Comparison of ENCODE assay signal across 21 cellular contexts in the genomic region with DNA sequence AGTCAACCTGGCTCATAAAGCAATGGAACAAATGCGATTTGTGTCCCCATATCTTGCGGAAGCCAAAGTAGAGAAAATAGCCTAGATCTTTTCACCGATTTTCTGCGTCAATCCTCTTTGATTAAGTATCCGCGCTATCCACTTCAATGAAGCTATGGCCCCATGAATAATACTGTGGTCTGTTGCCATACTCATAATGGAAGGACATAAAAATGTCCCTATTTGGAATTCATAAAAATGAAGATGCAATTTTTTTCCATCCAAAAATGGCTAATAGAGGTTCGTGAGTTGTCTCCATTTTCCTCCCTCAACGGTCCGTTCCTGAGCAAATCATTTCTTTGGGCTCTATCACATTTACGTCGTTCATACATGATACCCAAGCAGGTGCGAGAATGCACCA. TPM values are rescaled to one million over a fixed set of nuclear protein-coding genes. Genes with fewer than 3 reads are reported as not detected.
A peak's percentile ranks its signal among the peaks of the same experiment; 100 is the strongest.
DNase-seq lines count a peak whose midpoint lies in the region; ATAC-seq and TF ChIP-seq lines count a peak whose summit lies in the region.
"Had no signal": no experiment of that assay in that cellular context is flagged by ENCODE, and none has a peak within 500 bp of the region (broad histone marks: within the 10 kb centered on the region; RNA-seq: fewer than 3 reads in every experiment).

No MANE protein-coding gene starts in this region.

- no peaks in the 10 kb centered on the region for H3K9me1 ChIP-seq in IMR-90 (ENCODE audit: insufficient read depth, low read length)

- peak overlapping the region; percentile 100; the same call in 1 of the 2 replicates for H3K18ac ChIP-seq in IMR-90 (ENCODE audit: low read depth, low read length)

- H3K27me3 ChIP-seq in IMR-90 (ENCODE audit: control insufficient read depth, insufficient read depth, low read length) (no peaks in the 10 kb centered on the region), endodermal cell (ENCODE audit: control insufficient read depth, insufficient read depth, low read length, poor library complexity, severe bottlenecking) (no peaks in the 10 kb centered on the region)

- no peak overlapping the region; the same call in 1 of the 2 replicates for H3K27ac ChIP-seq in IMR-90 (ENCODE audit: insufficient read depth, low read length)
- no peak overlapping the region for H3K27ac ChIP-seq in endodermal cell (ENCODE audit: low read depth, low read length)

- H3K4ac ChIP-seq in IMR-90 (ENCODE audit: low read depth, low read length), result peak overlapping the region; percentile 54; the same call in 1 of the 2 replicates

- intact Hi-C loops in activated CD4-positive, alpha-beta memory T cell treated with anti-CD3 and anti-CD28 coated beads for 36 hours (cut with micrococcal nuclease), result no loop called here
- intact Hi-C loops in IMR-90 (cut with micrococcal nuclease), result no loop called here

- H4K5ac ChIP-seq in IMR-90 (ENCODE audit: low read depth, low read length), result peak overlapping the region; percentile 91

- H3K4me1 Mint-ChIP-seq in activated CD4-positive, alpha-beta memory T cell treated with anti-CD3 and anti-CD28 coated beads, Interleukin-2, amount 10 ng/mL, durations not matched to agents 7 days and 5 days, result peaks cover 46% of the 10 kb centered on the region
- H3K4me1 Mint-ChIP-seq in activated CD4-positive, alpha-beta memory T cell treated with anti-CD3 and anti-CD28 coated beads for 36 hours (ENCODE audit: low read depth), result peaks cover 4% of the 10 kb centered on the region
- H3K4me1 Mint-ChIP-seq in endodermal cell, result no peaks in the 10 kb centered on the region
- peaks cover 0 to 3% of the 10 kb centered on the region in 2 donors for H3K4me1 Mint-ChIP-seq in stimulated activated naive B cell treated with anti-CD40 and anti-IgM and Interleukin-4, amounts not matched to agents 10 μg/mL and 1 μg/mL and 100 μg/mL, for 72 hours
- H3K4me1 Mint-ChIP-seq in activated T-helper 17 cell treated with anti-CD3 and anti-CD28 coated beads, Interleukin-2, amount 50 U/mL, for 72 hours, result peaks cover 6% of the 10 kb centered on the region
- no peaks in the 10 kb centered on the region for H3K4me1 Mint-ChIP-seq in glutamatergic neuron (ENCODE audit: low read depth, unreplicated experiment)

- no peak overlapping the region for H3K23ac ChIP-seq in IMR-90 (ENCODE audit: low read depth, low read length)

- H4K20me1 ChIP-seq in IMR-90 (ENCODE audit: insufficient read depth, low read length), result no peaks in the 10 kb centered on the region

- H4K91ac ChIP-seq in IMR-90 (ENCODE audit: insufficient read depth, low read depth, low read length), result no peak overlapping the region

- WGBS in IMR-90 (ENCODE audit: extremely low coverage in 2 of 2, insufficient read length in 1 of 2), 2 experiments, result 91% methylated on average over 6 of the region's 12 CpGs; no CpG with 5 or more reads in 1 of the 2 experiments
- 88 to 95% methylated on average over 12 of the region's 12 CpGs for WGBS in endodermal cell (ENCODE audit: insufficient coverage in 1 of 2, insufficient read length in 1 of 2), 2 experiments

- no peaks in the 10 kb centered on the region for H3K36me3 ChIP-seq in IMR-90 (ENCODE audit: control insufficient read depth, insufficient read depth, low read length)
- H3K36me3 ChIP-seq in endodermal cell (ENCODE audit: control insufficient read depth, insufficient read depth, low read length), result no peaks in the 10 kb centered on the region

- H3K4me2 ChIP-seq in IMR-90 (ENCODE audit: low read depth, low read length), result no peak overlapping the region

- H3K79me1 ChIP-seq in IMR-90 (ENCODE audit: low read depth in 1 of 2, low read length in 2 of 2), result no peaks in the 10 kb centered on the region

- no peak overlapping the region for H3K56ac ChIP-seq in IMR-90 (ENCODE audit: extremely low read depth, insufficient read depth, low read length)

- no peaks in the 10 kb centered on the region; the same call in none of the 2 replicates for H3K4me1 ChIP-seq in IMR-90 (ENCODE audit: control insufficient read depth, insufficient read depth, low read length)
- no peaks in the 10 kb centered on the region for H3K4me1 ChIP-seq in endodermal cell (ENCODE audit: control insufficient read depth, insufficient read depth, low read length)

- peak overlapping the region; percentile 99 for H2BK120ac ChIP-seq in IMR-90 (ENCODE audit: low read depth, low read length)

- peak overlapping the region; percentile 35; the same call in 1 of the 2 replicates for H2AK5ac ChIP-seq in IMR-90 (ENCODE audit: low read depth, low read length)

- no peak overlapping the region for H3K4me3 Mint-ChIP-seq in activated CD4-positive, alpha-beta memory T cell treated with anti-CD3 and anti-CD28 coated beads, Interleukin-2, amount 10 ng/mL, durations not matched to agents 7 days and 5 days
- H3K4me3 Mint-ChIP-seq in activated CD4-positive, alpha-beta memory T cell treated with anti-CD3 and anti-CD28 coated beads for 36 hours, result no peak overlapping the region
- no peak overlapping the region for H3K4me3 Mint-ChIP-seq in endodermal cell
- H3K4me3 Mint-ChIP-seq in stimulated activated naive B cell treated with anti-CD40 and anti-IgM and Interleukin-4, amounts not matched to agents 10 μg/mL and 1 μg/mL and 100 μg/mL, for 72 hours, result no peak overlapping the region
- no peak overlapping the region for H3K4me3 Mint-ChIP-seq in activated T-helper 17 cell treated with anti-CD3 and anti-CD28 coated beads, Interleukin-2, amount 50 U/mL, for 72 hours
- no peak overlapping the region for H3K4me3 Mint-ChIP-seq in glutamatergic neuron (ENCODE audit: unreplicated experiment)

- DNase-seq in activated CD4-positive, alpha-beta memory T cell treated with anti-CD3 and anti-CD28 coated beads, Interleukin-2, amount 10 ng/mL, durations not matched to agents 7 days and 5 days, result no peak
- DNase-seq in activated CD4-positive, alpha-beta memory T cell treated with anti-CD3 and anti-CD28 coated beads for 36 hours, result no peak
- DNase-seq in IMR-90 (no peak), endodermal cell (no peak), DMS79 treated with DMSO at 0.1 percent for 48 hours (lab: John Stamatoyannopoulos, UW) (no peak), glutamatergic neuron (no peak)
- DNase-seq in stimulated activated naive B cell treated with anti-CD40 and anti-IgM and Interleukin-4, amounts not matched to agents 10 μg/mL and 1 μg/mL and 100 μg/mL, for 72 hours, result no peak
- DNase-seq: 8988T, Caco-2, GDM1, KG1, NCI-H1417, NCI-H187, NCI-H2107, NCI-H2227 treated with DMSO at 0.1 percent for 48 hours, NCI-H510A treated with DMSO at 0.1 percent for 48 hours, NCI-H82 had no signal

- no peak for TF ChIP-seq RAD21 in IMR-90 (IDR thresholded peaks at IDR 0.05; ENCODE audit: low read length)

- H2BK5ac ChIP-seq in IMR-90 (ENCODE audit: low read depth, low read length, poor library complexity, severe bottlenecking), result no peak overlapping the region

- no peak overlapping the region for H2AK9ac ChIP-seq in IMR-90 (replicated peaks; ENCODE audit: low read depth, low read length, poor library complexity)

- no peak overlapping the region for H2BK15ac ChIP-seq in IMR-90 (ENCODE audit: low read depth, low read length)

- ATAC-seq in IMR-90 (ENCODE audit: low read depth), result no peak
- ATAC-seq in stimulated activated naive B cell treated with anti-CD40 and anti-IgM and Interleukin-4, amounts not matched to agents 10 μg/mL and 1 μg/mL and 100 μg/mL, for 72 hours (replicated peaks), result no peak
- no peak for ATAC-seq in activated T-helper 17 cell treated with anti-CD3 and anti-CD28 coated beads, Interleukin-2, amount 50 U/mL, for 72 hours (replicated peaks)
- ATAC-seq: HCT116, HepG2 had no signal

- no TSS peak for BruUV-seq in IMR-90 (replicated peaks; lab: Mats Ljungman, UMichigan)

- H3K9ac ChIP-seq in IMR-90 (ENCODE audit: low read depth, low read length) (no peak overlapping the region), endodermal cell (ENCODE audit: extremely low read depth, low read length, poor library complexity, severe bottlenecking) (no peak overlapping the region)

- TF ChIP-seq CTCF in IMR-90 (conservative IDR thresholded peaks at IDR 0.05; ENCODE audit: low read depth, low read length) (no peak), endodermal cell (conservative IDR thresholded peaks at IDR 0.05) (no peak), glutamatergic neuron (IDR thresholded peaks at IDR 0.05; ENCODE audit: partially characterized antibody, unreplicated experiment) (no peak)

- no peak for TF ChIP-seq POLR2A in IMR-90 (IDR thresholded peaks at IDR 0.05; ENCODE audit: low read depth, low read length)

- H3K9me3 Mint-ChIP-seq in activated CD4-positive, alpha-beta memory T cell treated with anti-CD3 and anti-CD28 coated beads, Interleukin-2, amount 10 ng/mL, durations not matched to agents 7 days and 5 days, result peaks cover 11% of the 10 kb centered on the region
- H3K9me3 Mint-ChIP-seq in activated CD4-positive, alpha-beta memory T cell treated with anti-CD3 and anti-CD28 coated beads for 36 hours, result peaks cover 4% of the 10 kb centered on the region
- H3K9me3 Mint-ChIP-seq in endodermal cell (peaks cover 6% of the 10 kb centered on the region), glutamatergic neuron (ENCODE audit: unreplicated experiment) (no peaks in the 10 kb centered on the region)
- H3K9me3 Mint-ChIP-seq in stimulated activated naive B cell treated with anti-CD40 and anti-IgM and Interleukin-4, amounts not matched to agents 10 μg/mL and 1 μg/mL and 100 μg/mL, for 72 hours, result no peaks in the 10 kb centered on the region
- no peaks in the 10 kb centered on the region for H3K9me3 Mint-ChIP-seq in activated T-helper 17 cell treated with anti-CD3 and anti-CD28 coated beads, Interleukin-2, amount 50 U/mL, for 72 hours

- dilution Hi-C loops in IMR-90 (cut with HindIII; ENCODE audit: low sequenced_read_pairs, unreplicated experiment), result no loop called here

- peaks cover 6% of the 10 kb centered on the region for H3K36me3 Mint-ChIP-seq in activated CD4-positive, alpha-beta memory T cell treated with anti-CD3 and anti-CD28 coated beads, Interleukin-2, amount 10 ng/mL, durations not matched to agents 7 days and 5 days (ENCODE audit: low read depth)
- H3K36me3 Mint-ChIP-seq in activated CD4-positive, alpha-beta memory T cell treated with anti-CD3 and anti-CD28 coated beads for 36 hours, result no peaks in the 10 kb centered on the region
- H3K36me3 Mint-ChIP-seq in endodermal cell (ENCODE audit: low read depth) (no peaks in the 10 kb centered on the region), glutamatergic neuron (ENCODE audit: unreplicated experiment) (no peaks in the 10 kb centered on the region)
- H3K36me3 Mint-ChIP-seq in stimulated activated naive B cell treated with anti-CD40 and anti-IgM and Interleukin-4, amounts not matched to agents 10 μg/mL and 1 μg/mL and 100 μg/mL, for 72 hours, result peaks cover 0 to 2% of the 10 kb centered on the region in 2 donors
- H3K36me3 Mint-ChIP-seq in activated T-helper 17 cell treated with anti-CD3 and anti-CD28 coated beads, Interleukin-2, amount 50 U/mL, for 72 hours (ENCODE audit: low read depth), result no peaks in the 10 kb centered on the region
- H3K36me3 Mint-ChIP-seq: CD4-positive, CD25-positive, alpha-beta regulatory T cell had no signal

- H2BK20ac ChIP-seq in IMR-90 (ENCODE audit: low read depth, low read length), result peak overlapping the region; percentile 99; the same call in 1 of the 2 replicates

- H3K4me3 ChIP-seq in IMR-90 (ENCODE audit: insufficient read depth, low read depth, low read length), result no peak overlapping the region
- no peak overlapping the region for H3K4me3 ChIP-seq in endodermal cell (ENCODE audit: low read length)

- peak overlapping the region in 1 of 2 experiments; percentile 35; a peak in 1 of 4 replicates for H4K8ac ChIP-seq in IMR-90 (ENCODE audit: low read depth in 2 of 2, low read length in 2 of 2)

- POLR2A ChIA-PET in activated CD4-positive, alpha-beta memory T cell treated with anti-CD3 and anti-CD28 coated beads, Interleukin-2, amount 10 ng/mL, durations not matched to agents 7 days and 5 days (lab: Charles Lee), result interaction anchor here (1.0 to 1.2 kb wide), 3 partner anchors 26 to 130 kb away, joined by 3 to 8 read pairs (median 8); partner anchors contain the start of gene ADCY9
- POLR2A ChIA-PET in activated CD4-positive, alpha-beta memory T cell treated with anti-CD3 and anti-CD28 coated beads for 36 hours (lab: Charles Lee), result no interaction called here
- POLR2A ChIA-PET in IMR-90 (lab: Charles Lee; ENCODE audit: unreplicated experiment), result no interaction called here

- no peak overlapping the region for H2AFZ ChIP-seq in IMR-90 (replicated peaks; ENCODE audit: low read length, poor library complexity)

- in situ Hi-C loops in IMR-90 (cut with MboI; ENCODE audit: low sequenced_read_pairs), result no loop called here

- CTCF ChIA-PET in activated CD4-positive, alpha-beta memory T cell treated with anti-CD3 and anti-CD28 coated beads, Interleukin-2, amount 10 ng/mL, durations not matched to agents 7 days and 5 days (lab: Charles Lee), result interaction anchor here (1.2 to 1.3 kb wide), 2 partner anchors 31 to 112 kb away, joined by 6 to 10 read pairs; no protein-coding TSS in a partner anchor
- CTCF ChIA-PET in activated CD4-positive, alpha-beta memory T cell treated with anti-CD3 and anti-CD28 coated beads for 36 hours (lab: Charles Lee), result no interaction called here
- CTCF ChIA-PET in IMR-90 (lab: Yijun Ruan, JAX), result no interaction called here

- H3K27me3 Mint-ChIP-seq in activated CD4-positive, alpha-beta memory T cell treated with anti-CD3 and anti-CD28 coated beads, Interleukin-2, amount 10 ng/mL, durations not matched to agents 7 days and 5 days, result peaks cover 5% of the 10 kb centered on the region
- H3K27me3 Mint-ChIP-seq in activated CD4-positive, alpha-beta memory T cell treated with anti-CD3 and anti-CD28 coated beads for 36 hours, result no peaks in the 10 kb centered on the region
- peaks cover 42% of the 10 kb centered on the region for H3K27me3 Mint-ChIP-seq in endodermal cell (ENCODE audit: insufficient read depth)
- H3K27me3 Mint-ChIP-seq in stimulated activated naive B cell treated with anti-CD40 and anti-IgM and Interleukin-4, amounts not matched to agents 10 μg/mL and 1 μg/mL and 100 μg/mL, for 72 hours, result peaks cover 3 to 6% of the 10 kb centered on the region in 2 donors
- no peaks in the 10 kb centered on the region for H3K27me3 Mint-ChIP-seq in activated T-helper 17 cell treated with anti-CD3 and anti-CD28 coated beads, Interleukin-2, amount 50 U/mL, for 72 hours
- H3K27me3 Mint-ChIP-seq in glutamatergic neuron (ENCODE audit: unreplicated experiment), result peaks cover 2% of the 10 kb centered on the region

- peaks cover 11% of the 10 kb centered on the region for H3K9me3 ChIP-seq in IMR-90 (ENCODE audit: control insufficient read depth, insufficient read depth, low read length)
- peaks cover 4% of the 10 kb centered on the region for H3K9me3 ChIP-seq in endodermal cell (ENCODE audit: control insufficient read depth, low read length)
- H3K9me3 ChIP-seq: Caco-2 had no signal

- no peak overlapping the region for H3K14ac ChIP-seq in IMR-90 (replicated peaks; ENCODE audit: low read depth, low read length)

- peak overlapping the region; percentile 54 for H3K27ac Mint-ChIP-seq in activated CD4-positive, alpha-beta memory T cell treated with anti-CD3 and anti-CD28 coated beads, Interleukin-2, amount 10 ng/mL, durations not matched to agents 7 days and 5 days
- H3K27ac Mint-ChIP-seq in activated CD4-positive, alpha-beta memory T cell treated with anti-CD3 and anti-CD28 coated beads for 36 hours, result no peak overlapping the region
- peak overlapping the region; percentile 39 for H3K27ac Mint-ChIP-seq in endodermal cell
- peak overlapping the region; percentile 47 for H3K27ac Mint-ChIP-seq in stimulated activated naive B cell treated with anti-CD40 and anti-IgM and Interleukin-4, amounts not matched to agents 10 μg/mL and 1 μg/mL and 100 μg/mL, for 72 hours
- H3K27ac Mint-ChIP-seq in activated T-helper 17 cell treated with anti-CD3 and anti-CD28 coated beads, Interleukin-2, amount 50 U/mL, for 72 hours, result no peak overlapping the region
- no peak overlapping the region for H3K27ac Mint-ChIP-seq in glutamatergic neuron (ENCODE audit: unreplicated experiment)

RNA-seq across cellular contexts. Expression of gene ADCY9, which starts 25.4 kb away (rescaled TPM):
- 1 to 10 TPM; 9.0 to 9.5 TPM for total RNA-seq in activated CD4-positive, alpha-beta memory T cell treated with anti-CD3 and anti-CD28 coated beads, Interleukin-2, amount 10 ng/mL, durations not matched to agents 7 days and 5 days
- total RNA-seq in activated CD4-positive, alpha-beta memory T cell treated with anti-CD3 and anti-CD28 coated beads for 36 hours, result 1 to 10 TPM; 3.8 to 4.9 TPM
- total RNA-seq in IMR-90 (2012; rRNA removed) (5.4 and 5.6 TPM in 2 replicates), endodermal cell (1 to 10 TPM; 1.2 to 3.3 TPM), glutamatergic neuron (ENCODE audit: unreplicated experiment) (30.4 TPM)
- polyA plus RNA-seq in IMR-90 (2012; rRNA removed), result 12.5 and 13.5 TPM in 2 replicates
- 7.6 and 15.1 TPM in 2 replicates for polyA plus RNA-seq in IMR-90 (2012; cell fraction: cytosol; rRNA removed)
- polyA plus RNA-seq in IMR-90 (2012; cell fraction: nucleus; rRNA removed; ENCODE audit: low replicate concordance), result 16.3 and 19.4 TPM in 2 replicates
- 4.6 TPM for polyA plus RNA-seq in endodermal cell (2013, experiment 1 of 2)
- polyA plus RNA-seq in endodermal cell (2013, experiment 2 of 2), result 4.6 TPM
- 1 to 10 TPM; 4.1 to 9.4 TPM for total RNA-seq in activated T-helper 17 cell treated with anti-CD3 and anti-CD28 coated beads, Interleukin-2, amount 50 U/mL, for 72 hours

Comparison
In these comparisons a context has a peak if more than half of its experiments do, and no peak if none do; other contexts are left out.
1. H3K27ac Mint-ChIP-seq: peak in activated CD4-positive, alpha-beta memory T cell treated with anti-CD3 and anti-CD28 coated beads, Interleukin-2, amount 10 ng/mL, durations not matched to agents 7 days and 5 days (single experiment), endodermal cell (single experiment) and stimulated activated naive B cell treated with anti-CD40 and anti-IgM and Interleukin-4, amounts not matched to agents 10 μg/mL and 1 μg/mL and 100 μg/mL, for 72 hours (single experiment); none in activated CD4-positive, alpha-beta memory T cell treated with anti-CD3 and anti-CD28 coated beads for 36 hours (single experiment), activated T-helper 17 cell treated with anti-CD3 and anti-CD28 coated beads, Interleukin-2, amount 50 U/mL, for 72 hours (single experiment) and glutamatergic neuron (single experiment).